Comparison of ENCODE assay signal across 24 cellular contexts in the genomic region with DNA sequence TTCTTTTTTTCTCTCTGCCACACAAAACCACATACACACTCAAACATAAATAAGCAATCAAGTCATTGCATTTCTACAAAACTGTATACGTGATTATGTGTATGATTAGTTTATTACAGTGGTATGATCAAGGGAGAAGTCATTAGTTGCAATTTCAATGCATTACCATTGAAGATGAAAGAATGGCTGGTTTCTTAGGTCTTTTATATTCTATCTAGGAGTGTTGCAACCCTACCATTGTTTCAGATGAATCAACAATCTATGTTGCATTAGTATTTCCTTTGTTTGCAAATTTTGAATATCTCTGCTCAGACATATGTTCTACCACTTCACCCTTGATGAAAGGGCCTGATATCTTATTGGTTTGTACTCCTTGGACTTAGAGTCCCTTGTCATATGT. TPM values are rescaled to one million over a fixed set of nuclear protein-coding genes. Genes with fewer than 3 reads are reported as not detected.
DNase-seq lines count a peak whose midpoint lies in the region; ATAC-seq, FAIRE-seq and TF ChIP-seq lines count a peak whose summit lies in the region.
"Had no signal": no experiment of that assay in that cellular context is flagged by ENCODE, and none has a peak within 500 bp of the region (broad histone marks: within the 10 kb centered on the region; RNA-seq: fewer than 3 reads in every experiment).

No MANE protein-coding gene starts in this region.

- H3K36me3 ChIP-seq in IMR-90 (ENCODE audit: control insufficient read depth, insufficient read depth, low read length) (no peaks in the 10 kb centered on the region), bronchial epithelial cell (ENCODE audit: control insufficient read depth, insufficient read depth, low read length) (peaks cover 1% of the 10 kb centered on the region), hepatocyte (replicated peaks; ENCODE audit: insufficient read depth, low read depth) (no peaks in the 10 kb centered on the region), upper lobe of left lung (peaks cover 0 to 18% (median 2%) of the 10 kb centered on the region in 4 donors)
- H3K36me3 ChIP-seq: colonic mucosa, neural progenitor cell, right lobe of liver, SJCRH30 had no signal

- H3K27ac ChIP-seq in IMR-90 (ENCODE audit: insufficient read depth, low read length) (no peak overlapping the region), hepatocyte (peak overlapping the region; percentile 83), upper lobe of left lung (peak overlapping the region in 3 of 4 donors; percentile 33 to 79 (median 45))
- H3K27ac ChIP-seq: colonic mucosa, neural progenitor cell, right lobe of liver, SJCRH30 had no signal

- no peak overlapping the region for H4K91ac ChIP-seq in IMR-90 (ENCODE audit: insufficient read depth, low read depth, low read length)

- BruUV-seq in IMR-90 (replicated peaks; lab: Mats Ljungman, UMichigan), result no TSS peak

- H3K79me1 ChIP-seq in IMR-90 (ENCODE audit: low read depth in 1 of 2, low read length in 2 of 2), result peaks cover 0 to 6% of the 10 kb centered on the region in 2 experiments; a peak in 1 of 4 replicates

- H2AK5ac ChIP-seq in IMR-90 (ENCODE audit: low read depth, low read length), result no peak overlapping the region

- H3K4me3 ChIP-seq in IMR-90 (ENCODE audit: insufficient read depth, low read depth, low read length) (no peak overlapping the region), bronchial epithelial cell (ENCODE audit: low read depth, low read length) (no peak overlapping the region), hepatocyte (no peak overlapping the region), upper lobe of left lung (no peak overlapping the region)
- H3K4me3 ChIP-seq: colonic mucosa, GM12878, GM23338, neural progenitor cell, right lobe of liver, SJCRH30 had no signal

- peaks cover 37% of the 10 kb centered on the region for H3K79me2 ChIP-seq in hepatocyte

- WGBS in IMR-90 (ENCODE audit: extremely low coverage in 2 of 2, insufficient read length in 1 of 2), 2 experiments, result no CpG with 5 or more reads among the region's 1 CpG
- WGBS in hepatocyte (ENCODE audit: low lambda C conversion rate, missing lambda C conversion rate), result 35% methylated on average over 1 of the region's 1 CpG
- 44 to 61% methylated on average over 1 of the region's 1 CpG for WGBS in upper lobe of left lung, 2 donors

- no peak overlapping the region for H3K4me2 ChIP-seq in IMR-90 (ENCODE audit: low read depth, low read length)
- H3K4me2 ChIP-seq in hepatocyte, result peak overlapping the region; percentile 39
- H3K4me2 ChIP-seq: GM23338, neural progenitor cell had no signal

- no peak for ATAC-seq in IMR-90 (ENCODE audit: low read depth)
- ATAC-seq in upper lobe of left lung (ENCODE audit: low FRiP score in 2 of 2), result no peak
- no peak for ATAC-seq in HG03520 (IDR thresholded peaks at IDR 0.05; ENCODE audit: unreplicated experiment)
- ATAC-seq in GM18870 (IDR thresholded peaks at IDR 0.05; ENCODE audit: unreplicated experiment), result no peak
- no peak for ATAC-seq in Right ventricle myocardium inferior
- ATAC-seq: effector memory CD8-positive, alpha-beta T cell; GM12878; GM23338; right lobe of liver had no signal

- H2AFZ ChIP-seq in IMR-90 (replicated peaks; ENCODE audit: low read length, poor library complexity) (no peak overlapping the region), hepatocyte (no peak overlapping the region)
- H2AFZ ChIP-seq: GM23338, neural progenitor cell had no signal

- H4K8ac ChIP-seq in IMR-90 (ENCODE audit: low read depth in 2 of 2, low read length in 2 of 2), result no peak overlapping the region; a peak in 1 of 4 replicates

- no peak for TF ChIP-seq POLR2A in IMR-90 (IDR thresholded peaks at IDR 0.05; ENCODE audit: low read depth, low read length)
- TF ChIP-seq POLR2A in upper lobe of left lung (IDR thresholded peaks at IDR 0.05), result no peak

- POLR2A ChIA-PET in IMR-90 (lab: Charles Lee; ENCODE audit: unreplicated experiment), result no interaction called here

- no peaks in the 10 kb centered on the region for H3K9me2 ChIP-seq in hepatocyte (replicated peaks; ENCODE audit: insufficient read depth)

- CTCF ChIA-PET in IMR-90 (lab: Yijun Ruan, JAX), result no interaction called here

- no peaks in the 10 kb centered on the region for H4K20me1 ChIP-seq in IMR-90 (ENCODE audit: insufficient read depth, low read length)
- H4K20me1 ChIP-seq in hepatocyte (ENCODE audit: insufficient read depth, poor library complexity, severe bottlenecking), result no peaks in the 10 kb centered on the region

- no peak overlapping the region for H3K56ac ChIP-seq in IMR-90 (ENCODE audit: extremely low read depth, insufficient read depth, low read length)

- no peaks in the 10 kb centered on the region for H3K27me3 ChIP-seq in IMR-90 (ENCODE audit: control insufficient read depth, insufficient read depth, low read length)
- H3K27me3 ChIP-seq in bronchial epithelial cell (ENCODE audit: control insufficient read depth, insufficient read depth, low read length), result no peaks in the 10 kb centered on the region
- no peaks in the 10 kb centered on the region for H3K27me3 ChIP-seq in hepatocyte
- no peaks in the 10 kb centered on the region for H3K27me3 ChIP-seq in upper lobe of left lung
- H3K27me3 ChIP-seq: colonic mucosa, right lobe of liver, SJCRH30 had no signal

- no peak overlapping the region for H3K9ac ChIP-seq in IMR-90 (ENCODE audit: low read depth, low read length)
- H3K9ac ChIP-seq: neural progenitor cell had no signal

- H2AK9ac ChIP-seq in IMR-90 (replicated peaks; ENCODE audit: low read depth, low read length, poor library complexity), result no peak overlapping the region

- no peak for FAIRE-seq in bronchial epithelial cell (lab: Jason Lieb, UNC)
- FAIRE-seq: GM12878, RCC 7860 had no signal

- H2BK5ac ChIP-seq in IMR-90 (ENCODE audit: low read depth, low read length, poor library complexity, severe bottlenecking), result peak overlapping the region; percentile 5

- in situ Hi-C loops in IMR-90 (cut with MboI; ENCODE audit: low sequenced_read_pairs), result no loop called here

- peak overlapping the region; percentile 34; the same call in 1 of the 2 replicates for H3K4ac ChIP-seq in IMR-90 (ENCODE audit: low read depth, low read length)

- DNase-seq in IMR-90 (no peak), bronchial epithelial cell (ENCODE audit: low read depth) (peak; percentile 86), hepatocyte (ENCODE audit: low spot score) (no peak), upper lobe of left lung (no peak), Right ventricle myocardium inferior (ENCODE audit: missing footprints) (no peak)
- DNase-seq: activated CD4-positive, alpha-beta memory T cell treated with anti-CD3 and anti-CD28 coated beads for 36 hours; activated CD8-positive, alpha-beta memory T cell treated with anti-CD3 and anti-CD28 coated beads, Interleukin-2, amount 50 U/mL, for 4 hours; activated naive CD4-positive, alpha-beta T cell treated with anti-CD3 and anti-CD28 coated beads, Interleukin-2, amount 10 ng/mL, durations not matched to agents 7 days and 5 days; amniotic stem cell; colonic mucosa; effector memory CD8-positive, alpha-beta T cell; NCI-H1048; NCI-H187; NCI-H526 treated with DMSO at 0.1 percent for 48 hours; right lobe of liver; SJCRH30; stimulated activated CD4-positive, alpha-beta T cell treated with anti-CD3 and anti-CD28 coated beads, Interleukin-12 subunit alpha, Interleukin-12 subunit beta, amount 100 ng/mL, for 4 hours; stimulated activated CD4-positive, alpha-beta T cell treated with anti-CD3 and anti-CD28 coated beads, Interleukin-4, amount 100 ng/mL, for 1 hour had no signal

- H3K9me3 ChIP-seq in IMR-90 (ENCODE audit: control insufficient read depth, insufficient read depth, low read length) (no peaks in the 10 kb centered on the region), hepatocyte (ENCODE audit: low read depth) (no peaks in the 10 kb centered on the region), upper lobe of left lung (no peaks in the 10 kb centered on the region)
- H3K9me3 ChIP-seq: colonic mucosa, right lobe of liver had no signal

- H2BK15ac ChIP-seq in IMR-90 (ENCODE audit: low read depth, low read length), result 0 out of 3 replicates have a peak overlapping the region, but pooled peaks have one; percentile 7

- intact Hi-C loops in IMR-90 (cut with micrococcal nuclease), result no loop called here
- intact Hi-C loops in Right ventricle myocardium inferior (cut with DNase I), result loop anchor here (10.0 kb wide), 1 partner anchor 216 kb away; a partner anchor contains a TSS

- TF ChIP-seq EP300 in upper lobe of left lung (IDR thresholded peaks at IDR 0.05), result no peak

- dilution Hi-C loops in IMR-90 (cut with HindIII; ENCODE audit: low sequenced_read_pairs, unreplicated experiment), result no loop called here

- H3K9me1 ChIP-seq in IMR-90 (ENCODE audit: insufficient read depth, low read length), result peaks cover 12% of the 10 kb centered on the region

- H3K23ac ChIP-seq in IMR-90 (ENCODE audit: low read depth, low read length), result no peak overlapping the region

- H4K5ac ChIP-seq in IMR-90 (ENCODE audit: low read depth, low read length), result no peak overlapping the region

- H2BK20ac ChIP-seq in IMR-90 (ENCODE audit: low read depth, low read length), result peak overlapping the region; percentile 72; the same call in 1 of the 2 replicates

- TF ChIP-seq CTCF in IMR-90 (conservative IDR thresholded peaks at IDR 0.05; ENCODE audit: low read depth, low read length) (no peak), bronchial epithelial cell (IDR thresholded peaks at IDR 0.05; ENCODE audit: insufficient read depth, low read length, severe bottlenecking) (no peak), hepatocyte (IDR thresholded peaks at IDR 0.05; ENCODE audit: poor library complexity) (no peak), upper lobe of left lung (IDR thresholded peaks at IDR 0.05) (no peak)

- no peak for TF ChIP-seq RAD21 in IMR-90 (IDR thresholded peaks at IDR 0.05; ENCODE audit: low read length)

- H3K18ac ChIP-seq in IMR-90 (ENCODE audit: low read depth, low read length), result peak overlapping the region; percentile 30; the same call in 1 of the 2 replicates

- H2BK120ac ChIP-seq in IMR-90 (ENCODE audit: low read depth, low read length), result peak overlapping the region; percentile 28

- no peak overlapping the region for H3K14ac ChIP-seq in IMR-90 (replicated peaks; ENCODE audit: low read depth, low read length)

- peaks cover 15% of the 10 kb centered on the region for H3K4me1 ChIP-seq in IMR-90 (ENCODE audit: control insufficient read depth, insufficient read depth, low read length)
- H3K4me1 ChIP-seq in hepatocyte (ENCODE audit: insufficient read depth), result peaks cover 59% of the 10 kb centered on the region
- peaks cover 29 to 58% (median 53%) of the 10 kb centered on the region in 4 donors for H3K4me1 ChIP-seq in upper lobe of left lung
- H3K4me1 ChIP-seq: colonic mucosa had no signal

RNA-seq across cellular contexts. Expression of a gene that starts 6.9 kb away (rescaled TPM):
- 5.0 and 5.3 TPM in 2 replicates for total RNA-seq in IMR-90 (2012; rRNA removed)
- 4.2 and 4.8 TPM in 2 replicates for polyA plus RNA-seq in IMR-90 (2012; rRNA removed)
- 1.7 and 6.2 TPM in 2 replicates for polyA plus RNA-seq in IMR-90 (2012; cell fraction: cytosol; rRNA removed)
- 1.5 and 9.7 TPM in 2 replicates for polyA plus RNA-seq in IMR-90 (2012; cell fraction: nucleus; rRNA removed; ENCODE audit: low replicate concordance)
- total RNA-seq in bronchial epithelial cell, result 705 and 1,062 TPM in 2 replicates
- 194 and 218 TPM in 2 replicates for total RNA-seq in hepatocyte
- polyA plus RNA-seq in hepatocyte, result 198 and 201 TPM in 2 replicates
- 100 to 1,000 TPM; 113 to 484 (median 269) TPM for total RNA-seq in upper lobe of left lung
- 54.5 TPM for total RNA-seq in Right ventricle myocardium inferior
- total RNA-seq: activated CD4-positive, alpha-beta memory T cell treated with anti-CD3 and anti-CD28 coated beads for 36 hours had no signal
